Comparison of ENCODE assay signal across 1 cellular context in genomic region chr2:42141687-42142475, GRCh38.
TF ChIP-seq lines count a peak whose summit lies in the region.

No MANE protein-coding gene starts in this region.

TF ChIP-seq in SK-N-SH treated with all-trans-retinoic acid at 6 μM for 48 hours, 23 proteins besides CTCF, POLR2A, EP300 and RAD21 (continued from another document):
- TF ChIP-seq CREB5 (CRISPR knock-in tag; IDR thresholded peaks at IDR 0.05; ENCODE audit: low read depth) = no peak
- no peak for TF ChIP-seq ARNTL (CRISPR knock-in tag; IDR thresholded peaks at IDR 0.05; ENCODE audit: borderline replicate concordance, low read depth)
- TF ChIP-seq CSRNP3 (CRISPR knock-in tag; IDR thresholded peaks at IDR 0.05) = peak; percentile 70; the same call in 1 of the 2 replicates
- TF ChIP-seq SNAI2 (CRISPR knock-in tag; IDR thresholded peaks at IDR 0.05) = no peak
- TF ChIP-seq ZFP30 (CRISPR knock-in tag; IDR thresholded peaks at IDR 0.05) = no peak
- TF ChIP-seq GLIS3 (CRISPR knock-in tag; IDR thresholded peaks at IDR 0.05) = 0 out of 2 replicates have a peak, but pooled peaks have one; percentile 15
- TF ChIP-seq OSR1 (CRISPR knock-in tag; IDR thresholded peaks at IDR 0.05) = no peak
- peak; percentile 16; the same call in 1 of the 2 replicates for TF ChIP-seq TSHZ2 (CRISPR knock-in tag; IDR thresholded peaks at IDR 0.05)
- TF ChIP-seq TCF4 (CRISPR knock-in tag; IDR thresholded peaks at IDR 0.05; ENCODE audit: borderline replicate concordance) = peak; percentile 15; the same call in 1 of the 2 replicates
- TF ChIP-seq BACH2 (CRISPR knock-in tag; IDR thresholded peaks at IDR 0.05; ENCODE audit: borderline replicate concordance) = no peak
- no peak for TF ChIP-seq ZFP3 (CRISPR knock-in tag; IDR thresholded peaks at IDR 0.05)
